ENCODE assay signal across 1 cellular context in the genomic region with DNA sequence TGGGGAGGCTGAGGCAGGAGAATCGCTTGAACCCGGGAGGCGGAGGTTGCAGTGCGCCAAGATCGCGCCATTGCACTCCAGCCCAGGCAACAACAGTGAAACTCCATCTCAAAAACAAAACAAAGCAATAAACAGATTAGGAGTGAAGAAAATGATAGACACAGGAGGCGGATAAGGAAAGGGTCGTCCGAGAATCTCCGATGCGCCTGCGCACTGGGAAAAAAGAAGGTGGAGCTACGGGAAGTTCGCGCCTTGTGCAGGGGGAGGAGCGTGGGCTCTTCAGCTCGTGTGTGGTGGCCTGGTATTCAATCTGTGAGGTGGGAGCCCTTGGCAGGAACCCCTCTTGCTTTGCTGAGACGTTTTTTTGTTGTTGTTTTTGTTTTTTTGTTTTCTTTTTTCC.
TF ChIP-seq lines count a peak whose summit lies in the region.

No MANE protein-coding gene starts in this region.

TF ChIP-seq in H1, 55 proteins besides CTCF, POLR2A, EP300 and RAD21:
- TF ChIP-seq SRF (IDR thresholded peaks at IDR 0.05; ENCODE audit: low read depth, low read length) (no peak), CHD1 (IDR thresholded peaks at IDR 0.05; ENCODE audit: low read depth, low read length) (no peak), RXRA (IDR thresholded peaks at IDR 0.05; ENCODE audit: insufficient read depth, low read depth, low read length) (no peak), GABPA (IDR thresholded peaks at IDR 0.05; ENCODE audit: borderline replicate concordance, insufficient read depth, low read length) (no peak), TBP (IDR thresholded peaks at IDR 0.05; ENCODE audit: low read depth, low read length) (no peak), POU5F1 (IDR thresholded peaks at IDR 0.05; ENCODE audit: low read depth, low read length) (no peak), CBX5 (IDR thresholded peaks at IDR 0.05; ENCODE audit: low read depth, low read length) (no peak), SIN3A (conservative IDR thresholded peaks at IDR 0.05 in 1 of 2, IDR thresholded peaks at IDR 0.05 in 1 of 2; ENCODE audit: low read depth in 1 of 2, low read length in 2 of 2) (no peak), SAP30 (IDR thresholded peaks at IDR 0.05; ENCODE audit: insufficient read depth, insufficient replicate concordance, low read length) (no peak), NRF1 (IDR thresholded peaks at IDR 0.05; ENCODE audit: low read depth, low read length) (no peak), TAF1 (IDR thresholded peaks at IDR 0.05; ENCODE audit: low read depth, low read length) (no peak), SUZ12 (IDR thresholded peaks at IDR 0.05; ENCODE audit: low read length) (no peak), BCL11A (IDR thresholded peaks at IDR 0.05; ENCODE audit: low read depth in 2 of 2, low read length in 2 of 2) (no peak), CEBPB (IDR thresholded peaks at IDR 0.05; ENCODE audit: low read depth, low read length) (no peak), CTBP2 (IDR thresholded peaks at IDR 0.05; ENCODE audit: borderline replicate concordance, insufficient read depth, insufficient read length, low read length) (no peak), GTF2F1 (IDR thresholded peaks at IDR 0.05; ENCODE audit: borderline replicate concordance, low read depth, low read length) (no peak)
- TF ChIP-seq, protein P1, sequence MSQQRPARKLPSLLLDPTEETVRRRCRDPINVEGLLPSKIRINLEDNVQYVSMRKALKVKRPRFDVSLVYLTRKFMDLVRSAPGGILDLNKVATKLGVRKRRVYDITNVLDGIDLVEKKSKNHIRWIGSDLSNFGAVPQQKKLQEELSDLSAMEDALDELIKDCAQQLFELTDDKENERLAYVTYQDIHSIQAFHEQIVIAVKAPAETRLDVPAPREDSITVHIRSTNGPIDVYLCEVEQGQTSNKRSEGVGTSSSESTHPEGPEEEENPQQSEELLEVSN (IDR thresholded peaks at IDR 0.05) = no peak
- TF ChIP-seq, protein P2, sequence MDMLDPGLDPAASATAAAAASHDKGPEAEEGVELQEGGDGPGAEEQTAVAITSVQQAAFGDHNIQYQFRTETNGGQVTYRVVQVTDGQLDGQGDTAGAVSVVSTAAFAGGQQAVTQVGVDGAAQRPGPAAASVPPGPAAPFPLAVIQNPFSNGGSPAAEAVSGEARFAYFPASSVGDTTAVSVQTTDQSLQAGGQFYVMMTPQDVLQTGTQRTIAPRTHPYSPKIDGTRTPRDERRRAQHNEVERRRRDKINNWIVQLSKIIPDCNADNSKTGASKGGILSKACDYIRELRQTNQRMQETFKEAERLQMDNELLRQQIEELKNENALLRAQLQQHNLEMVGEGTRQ (IDR thresholded peaks at IDR 0.05; ENCODE audit: low read length) = no peak
